Comparison of ENCODE assay signal across 2 cellular contexts in genomic region chr6:116495161-116495560, GRCh38. TPM values are rescaled to one million over a fixed set of nuclear protein-coding genes. Genes with fewer than 3 reads are reported as not detected.
"Had no signal": no experiment of that assay in that cellular context is flagged by ENCODE, and none has a peak within 500 bp of the region (broad histone marks: within the 10 kb centered on the region; RNA-seq: fewer than 3 reads in every experiment).

No MANE protein-coding gene starts in this region.

RNA-seq across cellular contexts. Expression of gene CALHM5, which starts 16.3 kb away (rescaled TPM):
- total RNA-seq: GM12878 had no signal
- polyA plus RNA-seq: GM12878 had no signal

RNA-seq across cellular contexts. Expression of gene CALHM6, which starts 34.0 kb away (rescaled TPM):
- total RNA-seq: G401 had no signal

RNA-seq across cellular contexts. Expression of gene TRAPPC3L, which starts 50.3 kb away (rescaled TPM):
- total RNA-seq: G401, GM12878 had no signal
- polyA plus RNA-seq: GM12878 had no signal

RNA-seq across cellular contexts. Expression of gene CALHM4, which starts 58.4 kb away (rescaled TPM):
- total RNA-seq: G401, GM12878 had no signal
- polyA plus RNA-seq: GM12878 had no signal
